ENCODE assay signal across 22 cellular contexts in the genomic region with DNA sequence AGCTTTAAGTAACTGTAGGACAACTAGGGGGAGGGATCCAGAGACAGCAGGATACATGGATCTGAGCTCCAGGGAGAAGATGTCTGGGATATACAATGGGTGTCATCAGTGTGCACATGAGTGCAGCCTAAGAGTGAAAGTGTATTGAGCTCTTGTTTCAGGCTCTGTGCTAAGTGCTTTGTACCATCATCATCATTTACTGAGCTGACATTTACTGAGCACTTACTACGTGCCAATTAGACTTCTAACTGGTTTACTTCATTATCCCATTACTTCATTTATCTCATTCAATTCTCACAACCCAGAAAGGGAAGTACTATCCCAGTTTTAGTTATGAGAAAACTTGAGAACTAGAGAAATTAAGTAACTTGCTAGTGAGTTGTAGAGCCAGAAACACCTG.
"Had no signal": no experiment of that assay in that cellular context is flagged by ENCODE, and none has a peak within 500 bp of the region (broad histone marks: within the 10 kb centered on the region; RNA-seq: fewer than 3 reads in every experiment).

No MANE protein-coding gene starts in this region.

- DNase-seq: MV-4-11, NCI-H1048, NCI-H1105, NCI-H1417, NCI-H1436 treated with DMSO at 0.1 percent for 48 hours, NCI-H1694, NCI-H187 treated with DMSO at 0.1 percent for 48 hours, NCI-H2029 treated with DMSO at 0.1 percent for 48 hours, NCI-H2171 treated with DMSO at 0.1 percent for 48 hours, NCI-H345, NCI-H446 treated with DMSO at 0.1 percent for 48 hours, NCI-H510A treated with DMSO at 0.1 percent for 48 hours, NCI-H526, NCI-H748 treated with DMSO at 0.1 percent for 48 hours, OCI-M1, PC-9, Peyer's patch, Right ventricle myocardium superior, SIG-M5 had no signal

- H3K36me3 ChIP-seq: Peyer's patch, SJSA1 had no signal

- H3K27ac ChIP-seq: Peyer's patch, SJSA1, SK-N-MC had no signal

- ATAC-seq: HepG2 had no signal

- H3K4me3 ChIP-seq: PC-9, Peyer's patch, SJSA1, SK-N-MC had no signal

- H3K9me3 ChIP-seq: Peyer's patch, SJSA1 had no signal

- H3K4me1 ChIP-seq: SJSA1 had no signal

- H3K27me3 ChIP-seq: Peyer's patch, SJSA1 had no signal

- H2AFZ ChIP-seq: PC-9 had no signal
